In genomic region chr4:2812600-2812932, GRCh38 we compare ENCODE assay signal across 10 cellular contexts. TPM values are rescaled to one million over a fixed set of nuclear protein-coding genes. Genes with fewer than 3 reads are reported as not detected.
DNase-seq lines count a peak whose midpoint lies in the region; TF ChIP-seq lines count a peak whose summit lies in the region.
"Had no signal": no experiment of that assay in that cellular context is flagged by ENCODE, and none has a peak within 500 bp of the region (broad histone marks: within the 10 kb centered on the region; RNA-seq: fewer than 3 reads in every experiment).

No MANE protein-coding gene starts in this region.

- no peaks in the 10 kb centered on the region for H3K9me3 Mint-ChIP-seq in immature natural killer cell

- H3K4me1 Mint-ChIP-seq in immature natural killer cell = peaks cover 57 to 64% of the 10 kb centered on the region in 2 donors

- TF ChIP-seq POLR2A in testis (IDR thresholded peaks at IDR 0.05) = no peak

- H3K36me3 ChIP-seq in testis (ENCODE audit: low read depth, missing control alignments) = no peaks in the 10 kb centered on the region

- intact Hi-C loops in testis (cut with DNase I; ENCODE audit: low total_unique reads) = no loop called here

- peak; percentile 79 for DNase-seq in activated CD8-positive, alpha-beta memory T cell treated with anti-CD3 and anti-CD28 coated beads for 24 hours
- no peak for DNase-seq in activated CD8-positive, alpha-beta memory T cell treated with anti-CD3 and anti-CD28 coated beads, Interleukin-2, amount 50 U/mL, for 4 hours
- no peak for DNase-seq in immature natural killer cell
- no peak for DNase-seq in testis
- DNase-seq in GM10266 (ENCODE audit: extremely low spot score) = no peak
- no peak for DNase-seq in SW 1271 (lab: John Stamatoyannopoulos, UW)
- no peak for DNase-seq in AG08396 (ENCODE audit: low spot score)
- DNase-seq: DMS79 treated with DMSO at 0.1 percent for 48 hours, NCI-H187 treated with DMSO at 0.1 percent for 48 hours had no signal

- no peak for TF ChIP-seq CTCF in VCaP (conservative IDR thresholded peaks at IDR 0.05)
- no peak for TF ChIP-seq CTCF in testis (IDR thresholded peaks at IDR 0.05)
- TF ChIP-seq CTCF in GM10266 (IDR thresholded peaks at IDR 0.05; ENCODE audit: control insufficient read depth, insufficient read depth, low read depth, missing control alignments) = no peak

- H3K4me3 ChIP-seq in testis = peak overlapping the region in 1 of 2 donors; percentile 32

- H3K27me3 ChIP-seq in testis = no peaks in the 10 kb centered on the region

- peaks cover 10 to 14% (median 11%) of the 10 kb centered on the region in 3 donors for H3K36me3 Mint-ChIP-seq in immature natural killer cell

- WGBS in testis, 2 donors = 54 to 60% methylated on average over 1 to 7 of the region's 7 CpGs

- H3K27ac Mint-ChIP-seq in immature natural killer cell = peak overlapping the region; percentile 85 to 99 (median 97)

- H3K9me3 ChIP-seq in testis = no peaks in the 10 kb centered on the region

- H3K27me3 Mint-ChIP-seq in immature natural killer cell (ENCODE audit: low read depth in 3 of 3) = peaks cover 5 to 18% (median 5%) of the 10 kb centered on the region in 3 donors

- H3K4me3 Mint-ChIP-seq in immature natural killer cell = peak overlapping the region; percentile 87 to 99 (median 88)

- H3K27ac ChIP-seq in VCaP (peak overlapping the region; percentile 84), testis (peak overlapping the region; percentile 47 to 69)

- H3K4me1 ChIP-seq in testis = peaks cover 32% of the 10 kb centered on the region

RNA-seq across cellular contexts. Expression of gene SH3BP2, which starts 19.7 kb away (rescaled TPM):
- polyA plus RNA-seq in immature natural killer cell (10 to 100 TPM; 12.6 to 71.0 (median 22.7) TPM), testis (ENCODE audit: insufficient read depth, low read depth, low replicate concordance) (26.6 TPM)
- 10 to 100 TPM; 45.0 to 47.3 TPM for total RNA-seq in testis

RNA-seq across cellular contexts. Expression of gene ADD1, which starts 31.1 kb away (rescaled TPM):
- polyA plus RNA-seq in immature natural killer cell = 100 to 1,000 TPM; 207 to 318 (median 314) TPM
- 100 to 1,000 TPM; 318 to 355 TPM for total RNA-seq in testis
- 233 TPM for polyA plus RNA-seq in testis (ENCODE audit: insufficient read depth, low read depth, low replicate concordance)

RNA-seq across cellular contexts. Expression of gene TNIP2, which starts 56.4 kb away (rescaled TPM):
- polyA plus RNA-seq in immature natural killer cell (10 to 100 TPM; 35.1 to 43.7 (median 40.2) TPM), testis (ENCODE audit: insufficient read depth, low read depth, low replicate concordance) (35.1 TPM)
- total RNA-seq in testis = 100 to 1,000 TPM in 1 of 2 donors, 10 to 100 TPM in 1; 99.7 to 108 TPM
